7 cellular contexts compared by ENCODE assay signal in genomic region chr9:69440254-69440955, GRCh38.
A peak's percentile ranks its signal among the peaks of the same experiment; 100 is the strongest.
DNase-seq lines count a peak whose midpoint lies in the region; ATAC-seq and TF ChIP-seq lines count a peak whose summit lies in the region.
"Not testable (repeated sequence)": the region's sequence is repeated elsewhere in the genome, so short reads cannot be mapped to it uniquely, and the experiment has no call there.

No MANE protein-coding gene starts in this region.

- intact Hi-C loops in upper lobe of right lung (cut with DNase I): not testable (repeated sequence)

- H3K36me3 Mint-ChIP-seq in T-helper 17 cell (ENCODE audit: low read depth); activated naive CD4-positive, alpha-beta T cell treated with anti-CD3 and anti-CD28 coated beads, Interleukin-2, amount 50 U/mL, for 24 hours: not testable (repeated sequence)

- ATAC-seq in T-helper 17 cell, upper lobe of right lung: not testable (repeated sequence)

- H3K27me3 Mint-ChIP-seq in T-helper 17 cell; activated naive CD4-positive, alpha-beta T cell treated with anti-CD3 and anti-CD28 coated beads, Interleukin-2, amount 50 U/mL, for 24 hours: not testable (repeated sequence)

- H3K4me1 ChIP-seq in BLaER1 treated with 17β-estradiol and CSF1 and Interleukin-3, amounts not matched to agents 10 nM and 100 nM: peaks cover 21 to 52% (median 44%) of the 10 kb centered on the region in 10 experiments
- not testable (repeated sequence) for H3K4me1 ChIP-seq in upper lobe of right lung

- H3K27ac Mint-ChIP-seq in T-helper 17 cell: peak overlapping the region; percentile 10
- not testable (repeated sequence) for H3K27ac Mint-ChIP-seq in activated naive CD4-positive, alpha-beta T cell treated with anti-CD3 and anti-CD28 coated beads, Interleukin-2, amount 50 U/mL, for 24 hours

- H3K9ac ChIP-seq in BLaER1 treated with 17β-estradiol and CSF1 and Interleukin-3, amounts not matched to agents 10 nM and 100 nM: peak overlapping the region in 3 of 11 experiments; percentile 9 to 61 (median 54); a peak in 5 of 22 replicates

- not testable (repeated sequence) for TF ChIP-seq CTCF in upper lobe of right lung (IDR thresholded peaks at IDR 0.05)

- peak; percentile 44 for DNase-seq in Jurkat, Clone E6-1 (ENCODE audit: low read depth, low spot score)
- DNase-seq in NCI-H345 (lab: John Stamatoyannopoulos, UW) (peak; percentile 47), T-helper 17 cell (peak in 1 of 3 donors; percentile 13), upper lobe of right lung (peak; percentile 71)
- peak; percentile 8 for DNase-seq in activated CD8-positive, alpha-beta memory T cell treated with anti-CD3 and anti-CD28 coated beads, Interleukin-2, amount 50 U/mL, for 48 hours

- H3K4me3 Mint-ChIP-seq in T-helper 17 cell: peak overlapping the region; percentile 62
- H3K4me3 Mint-ChIP-seq in activated naive CD4-positive, alpha-beta T cell treated with anti-CD3 and anti-CD28 coated beads, Interleukin-2, amount 50 U/mL, for 24 hours: peak overlapping the region; percentile 72

- H3K27ac ChIP-seq in BLaER1 treated with 17β-estradiol and CSF1 and Interleukin-3, amounts not matched to agents 10 nM and 100 nM: peak overlapping the region in 7 of 11 experiments; percentile 28 to 80 (median 73); a peak in 12 of 22 replicates
- H3K27ac ChIP-seq in upper lobe of right lung: not testable (repeated sequence)

- H4K20me1 ChIP-seq in BLaER1 treated with 17β-estradiol and CSF1 and Interleukin-3, amounts not matched to agents 10 nM and 100 nM: not testable (repeated sequence)

- peaks cover 0 to 39% (median 10%) of the 10 kb centered on the region in 11 experiments; a peak in 13 of 22 replicates for H3K9me3 ChIP-seq in BLaER1 treated with 17β-estradiol and CSF1 and Interleukin-3, amounts not matched to agents 10 nM and 100 nM (replicated peaks in 1 of 11)
- not testable (repeated sequence) for H3K9me3 ChIP-seq in T-helper 17 cell (ENCODE audit: control insufficient read depth, low read length, poor library complexity, severe bottlenecking); upper lobe of right lung

- H3K4me2 ChIP-seq in BLaER1 treated with 17β-estradiol and CSF1 and Interleukin-3, amounts not matched to agents 10 nM and 100 nM: peak overlapping the region in 10 of 11 experiments; percentile 29 to 86 (median 67); a peak in 16 of 22 replicates

- not testable (repeated sequence) for H3K9me3 Mint-ChIP-seq in activated naive CD4-positive, alpha-beta T cell treated with anti-CD3 and anti-CD28 coated beads, Interleukin-2, amount 50 U/mL, for 24 hours

- H3K36me3 ChIP-seq in BLaER1 treated with 17β-estradiol and CSF1 and Interleukin-3, amounts not matched to agents 10 nM and 100 nM: peaks cover 0 to 67% (median 30%) of the 10 kb centered on the region in 11 experiments; a peak in 13 of 22 replicates
- H3K36me3 ChIP-seq in upper lobe of right lung: not testable (repeated sequence)

- H3K4me3 ChIP-seq in BLaER1 treated with 17β-estradiol and CSF1 and Interleukin-3, amounts not matched to agents 10 nM and 100 nM: peak overlapping the region in 1 of 10 experiments; percentile 30; a peak in 1 of 20 replicates
- H3K4me3 ChIP-seq in Jurkat, Clone E6-1 (ENCODE audit: low read length); upper lobe of right lung: not testable (repeated sequence)

- H3K27me3 ChIP-seq in BLaER1 treated with 17β-estradiol and CSF1 and Interleukin-3, amounts not matched to agents 10 nM and 100 nM; upper lobe of right lung: not testable (repeated sequence)

- H3K4me1 Mint-ChIP-seq in T-helper 17 cell: peaks cover 17% of the 10 kb centered on the region
- peaks cover 21% of the 10 kb centered on the region for H3K4me1 Mint-ChIP-seq in activated naive CD4-positive, alpha-beta T cell treated with anti-CD3 and anti-CD28 coated beads, Interleukin-2, amount 50 U/mL, for 24 hours
